ENCODE assay signal across 12 cellular contexts in the genomic region with DNA sequence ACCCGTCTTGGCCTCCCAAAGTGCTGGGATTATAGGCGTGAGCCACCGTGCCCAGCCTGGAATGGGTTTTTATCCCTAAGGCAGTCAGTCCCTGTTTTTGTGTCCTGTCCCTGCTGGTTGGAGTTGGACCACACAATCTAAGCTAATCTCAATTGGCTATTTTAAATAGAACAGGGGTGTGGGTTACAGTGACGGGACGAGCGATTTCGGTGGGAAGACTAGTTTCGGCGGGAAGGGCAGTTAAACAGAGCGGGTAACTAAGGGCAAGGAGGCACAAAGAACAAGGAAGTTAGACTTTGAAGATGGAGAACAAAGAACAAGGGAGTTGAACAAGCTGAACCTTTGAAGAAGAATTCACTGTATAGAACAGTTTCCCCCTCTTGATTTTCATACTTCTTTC. TPM values are rescaled to one million over a fixed set of nuclear protein-coding genes. Genes with fewer than 3 reads are reported as not detected.
DNase-seq lines count a peak whose midpoint lies in the region; TF ChIP-seq lines count a peak whose summit lies in the region.
"Had no signal": no experiment of that assay in that cellular context is flagged by ENCODE, and none has a peak within 500 bp of the region (broad histone marks: within the 10 kb centered on the region; RNA-seq: fewer than 3 reads in every experiment).

No MANE protein-coding gene starts in this region.

- H3K4me1 ChIP-seq in iPS-18a (ENCODE audit: control insufficient read depth, low read depth, low read length) (peaks cover 7% of the 10 kb centered on the region), suprapubic skin (peaks cover 43% of the 10 kb centered on the region)

- no peak for TF ChIP-seq POLR2A in suprapubic skin (IDR thresholded peaks at IDR 0.05)

- DNase-seq in activated naive CD4-positive, alpha-beta T cell treated with anti-CD3 and anti-CD28 coated beads, Interleukin-2, amount 50 U/mL, for 16 hours = no peak
- no peak for DNase-seq in activated CD4-positive, alpha-beta memory T cell treated with anti-CD3 and anti-CD28 coated beads, Interleukin-2, amount 10 ng/mL, durations not matched to agents 7 days and 5 days
- DNase-seq in suprapubic skin (ENCODE audit: low spot score in 2 of 2) (peak in 1 of 2 donors; percentile 40), RWPE1 (ENCODE audit: low spot score) (no peak), ACHN (no peak), midbrain (lab: John Stamatoyannopoulos, UW) (no peak)
- DNase-seq: foreskin fibroblast, ovary had no signal

- H3K4me3 Mint-ChIP-seq in activated naive CD4-positive, alpha-beta T cell treated with anti-CD3 and anti-CD28 coated beads, Interleukin-2, amount 50 U/mL, for 24 hours = peak overlapping the region; percentile 99
- H3K4me3 Mint-ChIP-seq in activated CD4-positive, alpha-beta memory T cell treated with anti-CD3 and anti-CD28 coated beads, Interleukin-2, amount 10 ng/mL, durations not matched to agents 7 days and 5 days = peak overlapping the region; percentile 85

- H3K27me3 Mint-ChIP-seq in activated naive CD4-positive, alpha-beta T cell treated with anti-CD3 and anti-CD28 coated beads, Interleukin-2, amount 50 U/mL, for 24 hours = no peaks in the 10 kb centered on the region
- H3K27me3 Mint-ChIP-seq in activated CD4-positive, alpha-beta memory T cell treated with anti-CD3 and anti-CD28 coated beads, Interleukin-2, amount 10 ng/mL, durations not matched to agents 7 days and 5 days = no peaks in the 10 kb centered on the region

- no peak overlapping the region for H3K9ac ChIP-seq in iPS-18a (ENCODE audit: low read length)

- no peaks in the 10 kb centered on the region for H3K9me3 ChIP-seq in iPS-18a (ENCODE audit: control insufficient read depth, low read depth, low read length)
- no peaks in the 10 kb centered on the region for H3K9me3 ChIP-seq in suprapubic skin
- H3K9me3 ChIP-seq: ovary had no signal

- H3K4me3 ChIP-seq in iPS-18a (ENCODE audit: low read length) (peak overlapping the region; percentile 98), suprapubic skin (peak overlapping the region; percentile 80)

- H3K27me3 ChIP-seq in iPS-18a (ENCODE audit: control insufficient read depth, insufficient read depth, low read length) = no peaks in the 10 kb centered on the region
- no peaks in the 10 kb centered on the region for H3K27me3 ChIP-seq in suprapubic skin
- H3K27me3 ChIP-seq: ovary had no signal

- H3K4me1 Mint-ChIP-seq in activated naive CD4-positive, alpha-beta T cell treated with anti-CD3 and anti-CD28 coated beads, Interleukin-2, amount 50 U/mL, for 24 hours = peaks cover 66% of the 10 kb centered on the region
- H3K4me1 Mint-ChIP-seq in activated CD4-positive, alpha-beta memory T cell treated with anti-CD3 and anti-CD28 coated beads, Interleukin-2, amount 10 ng/mL, durations not matched to agents 7 days and 5 days = peaks cover 46% of the 10 kb centered on the region

- no peak overlapping the region for H3K27ac ChIP-seq in iPS-18a (ENCODE audit: low read length)
- H3K27ac ChIP-seq in suprapubic skin = no peak overlapping the region
- H3K27ac ChIP-seq in RWPE1 = no peak overlapping the region
- H3K27ac ChIP-seq: ovary had no signal

- H3K27ac Mint-ChIP-seq in activated naive CD4-positive, alpha-beta T cell treated with anti-CD3 and anti-CD28 coated beads, Interleukin-2, amount 50 U/mL, for 24 hours = peak overlapping the region; percentile 86
- peak overlapping the region; percentile 66 for H3K27ac Mint-ChIP-seq in activated CD4-positive, alpha-beta memory T cell treated with anti-CD3 and anti-CD28 coated beads, Interleukin-2, amount 10 ng/mL, durations not matched to agents 7 days and 5 days

- 88% methylated on average over 10 of the region's 10 CpGs for WGBS in suprapubic skin

- H3K36me3 ChIP-seq in iPS-18a (ENCODE audit: control insufficient read depth, low read depth, low read length) (peaks cover 4% of the 10 kb centered on the region), suprapubic skin (no peaks in the 10 kb centered on the region)
- H3K36me3 ChIP-seq: ovary had no signal

- TF ChIP-seq CTCF in suprapubic skin (IDR thresholded peaks at IDR 0.05) (no peak), RWPE1 (conservative IDR thresholded peaks at IDR 0.05; ENCODE audit: low read depth) (no peak)

- peaks cover 2% of the 10 kb centered on the region for H3K36me3 Mint-ChIP-seq in activated naive CD4-positive, alpha-beta T cell treated with anti-CD3 and anti-CD28 coated beads, Interleukin-2, amount 50 U/mL, for 24 hours
- H3K36me3 Mint-ChIP-seq in activated CD4-positive, alpha-beta memory T cell treated with anti-CD3 and anti-CD28 coated beads, Interleukin-2, amount 10 ng/mL, durations not matched to agents 7 days and 5 days (ENCODE audit: low read depth) = peaks cover 30% of the 10 kb centered on the region

- CTCF ChIA-PET in activated CD4-positive, alpha-beta memory T cell treated with anti-CD3 and anti-CD28 coated beads, Interleukin-2, amount 10 ng/mL, durations not matched to agents 7 days and 5 days (lab: Charles Lee) = interaction anchor here (0.8 to 3.4 kb wide), 6 partner anchors 9 to 116 kb away, joined by 3 to 54 read pairs (median 18); no protein-coding TSS in a partner anchor
- CTCF ChIA-PET in RWPE1 (lab: Yijun Ruan, JAX) = interaction anchor here (1.0 to 2.5 kb wide), 3 partner anchors 10 to 112 kb away, joined by 3 to 12 read pairs (median 11); no protein-coding TSS in a partner anchor

- in situ Hi-C loops in ACHN (cut with HindIII; ENCODE audit: low pct_ligation_motif_present, low pct_unique_long_range_greater_than_20kb, low sequenced_read_pairs) = no loop called here

- no peaks in the 10 kb centered on the region for H3K9me3 Mint-ChIP-seq in activated naive CD4-positive, alpha-beta T cell treated with anti-CD3 and anti-CD28 coated beads, Interleukin-2, amount 50 U/mL, for 24 hours
- no peaks in the 10 kb centered on the region for H3K9me3 Mint-ChIP-seq in activated CD4-positive, alpha-beta memory T cell treated with anti-CD3 and anti-CD28 coated beads, Interleukin-2, amount 10 ng/mL, durations not matched to agents 7 days and 5 days

- TF ChIP-seq EP300 in suprapubic skin (IDR thresholded peaks at IDR 0.05) = no peak

- POLR2A ChIA-PET in activated CD4-positive, alpha-beta memory T cell treated with anti-CD3 and anti-CD28 coated beads, Interleukin-2, amount 10 ng/mL, durations not matched to agents 7 days and 5 days (lab: Charles Lee) = interaction anchor here (0.7 to 3.2 kb wide), 6 partner anchors 10 to 135 kb away, joined by 3 to 23 read pairs (median 5); no protein-coding TSS in a partner anchor
- POLR2A ChIA-PET in RWPE1 (lab: Yijun Ruan, JAX; ENCODE audit: low non-redundant PET) = no interaction called here

RNA-seq across cellular contexts. Expression of gene GTF3C5, which starts 1.4 kb away (rescaled TPM):
- 10 to 100 TPM; 66.8 to 67.3 TPM for total RNA-seq in activated CD4-positive, alpha-beta memory T cell treated with anti-CD3 and anti-CD28 coated beads, Interleukin-2, amount 10 ng/mL, durations not matched to agents 7 days and 5 days
- 100 to 1,000 TPM in 1 of 4 donors, 10 to 100 TPM in 3; 55.8 to 103 (median 63.1) TPM for total RNA-seq in suprapubic skin

RNA-seq across cellular contexts. Expression of gene CEL, which starts 29.6 kb away (rescaled TPM):
- total RNA-seq in activated CD4-positive, alpha-beta memory T cell treated with anti-CD3 and anti-CD28 coated beads, Interleukin-2, amount 10 ng/mL, durations not matched to agents 7 days and 5 days = 1 to 10 TPM; 1.1 to 1.4 TPM
- total RNA-seq in suprapubic skin = 10 to 100 TPM in 1 of 4 donors, 1 to 10 TPM in 3; 5.2 to 10.7 (median 5.9) TPM

RNA-seq across cellular contexts. Expression of gene GFI1B, which starts 53.7 kb away (rescaled TPM):
- total RNA-seq in activated CD4-positive, alpha-beta memory T cell treated with anti-CD3 and anti-CD28 coated beads, Interleukin-2, amount 10 ng/mL, durations not matched to agents 7 days and 5 days = not detected
- total RNA-seq in suprapubic skin = not detected
- total RNA-seq: M059J, ovary, RPMI7951 had no signal
